Comparison of ENCODE assay signal across 16 cellular contexts in genomic region chr22:28025333-28025732, GRCh38.
DNase-seq lines count a peak whose midpoint lies in the region; ATAC-seq, FAIRE-seq and TF ChIP-seq lines count a peak whose summit lies in the region.
"Had no signal": no experiment of that assay in that cellular context is flagged by ENCODE, and none has a peak within 500 bp of the region (broad histone marks: within the 10 kb centered on the region; RNA-seq: fewer than 3 reads in every experiment).

No MANE protein-coding gene starts in this region.

- WGBS in K562 (ENCODE audit: insufficient coverage, low coverage, missing lambda C conversion rate): 36% methylated on average over 7 of the region's 7 CpGs
- 57 to 83% methylated on average over 7 of the region's 7 CpGs for WGBS in testis, 2 donors
- 87% methylated on average over 6 of the region's 7 CpGs for WGBS in mammary epithelial cell (ENCODE audit: low coverage, missing lambda C conversion rate)

- H3K27ac ChIP-seq in K562 (ENCODE audit: extremely low read depth, low read depth, low read length): no peak overlapping the region
- H3K27ac ChIP-seq in osteoblast (ENCODE audit: low read depth, low read length): no peak overlapping the region
- no peak overlapping the region for H3K27ac ChIP-seq in testis
- H3K27ac ChIP-seq in mammary epithelial cell (ENCODE audit: insufficient read depth, low read depth, low read length): no peak overlapping the region
- H3K27ac ChIP-seq: C4-2B had no signal

- H3K9ac ChIP-seq in K562 (ENCODE audit: insufficient read depth in 1 of 2, low read depth in 2 of 2, low read length in 2 of 2): no peak overlapping the region
- no peak overlapping the region for H3K9ac ChIP-seq in mammary epithelial cell (ENCODE audit: insufficient read depth, low read length)

- ATAC-seq in K562 (peak; percentile 86), GM21576 (IDR thresholded peaks at IDR 0.05; ENCODE audit: unreplicated experiment) (no peak)
- ATAC-seq: HCT116, Panc1 had no signal

- in situ Hi-C loops in K562 (cut with MboI) (loop anchor here (10.0 kb wide), 3 partner anchors 419 to 809 kb away; no protein-coding TSS in a partner anchor), mammary epithelial cell (cut with MboI; ENCODE audit: low sequenced_read_pairs in 2 of 2) (no loop called here)

- H3K9me3 ChIP-seq in K562 (replicated peaks; ENCODE audit: control insufficient read depth, insufficient read depth, low read depth, low read length) (no peaks in the 10 kb centered on the region), osteoblast (ENCODE audit: low read depth, low read length) (no peaks in the 10 kb centered on the region), testis (no peaks in the 10 kb centered on the region), mammary epithelial cell (replicated peaks; ENCODE audit: insufficient read depth, low read length) (no peaks in the 10 kb centered on the region)
- H3K9me3 ChIP-seq: MG63 had no signal

- H4K20me1 ChIP-seq in K562 (replicated peaks; ENCODE audit: control insufficient read depth, insufficient read depth, low read length) (no peaks in the 10 kb centered on the region), osteoblast (ENCODE audit: insufficient read depth, low read length) (peaks cover 3% of the 10 kb centered on the region), mammary epithelial cell (ENCODE audit: insufficient read depth, low read length) (no peaks in the 10 kb centered on the region)

- DNase-seq in activated effector memory CD4-positive, alpha-beta T cell treated with anti-CD3 and anti-CD28 coated beads, Interleukin-2, amount 50 U/mL, for 16 hours: peak; percentile 54
- DNase-seq in activated effector memory CD4-positive, alpha-beta T cell treated with Interleukin-2 at 50 U/mL for 16 hours: no peak
- DNase-seq in K562 (ENCODE audit: extremely low read depth in 1 of 4, low spot score in 3 of 4): peak; percentile 21 to 53 (median 44)
- DNase-seq in osteoblast (ENCODE audit: insufficient read length, low spot score, missing footprints): peak; percentile 26
- peak; percentile 11 for DNase-seq in testis
- no peak for DNase-seq in foreskin melanocyte
- DNase-seq in mammary epithelial cell: no peak
- DNase-seq: MG63, NCI-H1092 treated with DMSO at 0.1 percent for 48 hours, NCI-H1694 treated with DMSO at 0.1 percent for 48 hours, NCI-H69 had no signal

- TF ChIP-seq EP300 in K562 (IDR thresholded peaks at IDR 0.05; ENCODE audit: low read length): no peak

- CTCF ChIA-PET in K562 (lab: Yijun Ruan, JAX; ENCODE audit: low intra/inter-chr PET ratio): no interaction called here
- CTCF ChIA-PET in mammary epithelial cell (lab: Charles Lee; ENCODE audit: low non-redundant PET): interaction anchor here (0.7 kb wide), 1 partner anchor 286 kb away, joined by 3 read pairs; no protein-coding TSS in a partner anchor

- H3K27me3 ChIP-seq in K562 (ENCODE audit: control insufficient read depth in 2 of 2, insufficient read depth in 2 of 2, low read length in 2 of 2) (no peaks in the 10 kb centered on the region), osteoblast (ENCODE audit: insufficient read depth, low read length) (no peaks in the 10 kb centered on the region), testis (no peaks in the 10 kb centered on the region), mammary epithelial cell (ENCODE audit: insufficient read depth, low read length) (no peaks in the 10 kb centered on the region)
- H3K27me3 ChIP-seq: MG63 had no signal

- peaks cover 0 to 3% of the 10 kb centered on the region in 2 experiments; a peak in 3 of 5 replicates for H3K4me1 ChIP-seq in K562 (replicated peaks in 1 of 2; ENCODE audit: control insufficient read depth in 2 of 2, insufficient read depth in 2 of 2, low read length in 2 of 2)
- peaks cover 7% of the 10 kb centered on the region for H3K4me1 ChIP-seq in osteoblast (ENCODE audit: insufficient read depth, low read length)
- H3K4me1 ChIP-seq in testis: peaks cover 15% of the 10 kb centered on the region
- no peaks in the 10 kb centered on the region for H3K4me1 ChIP-seq in mammary epithelial cell (ENCODE audit: insufficient read depth, low read length)

- TF ChIP-seq CTCF in K562 (IDR thresholded peaks at IDR 0.05 in 2 of 3, conservative IDR thresholded peaks at IDR 0.05 in 1 of 3; ENCODE audit: insufficient read depth in 2 of 3, low read depth in 1 of 3, low read length in 3 of 3) (no peak), osteoblast (IDR thresholded peaks at IDR 0.05; ENCODE audit: extremely low read depth, low read depth, low read length) (no peak), testis (IDR thresholded peaks at IDR 0.05) (no peak), mammary epithelial cell (conservative IDR thresholded peaks at IDR 0.05 in 1 of 2, IDR thresholded peaks at IDR 0.05 in 1 of 2; ENCODE audit: extremely low read depth in 1 of 2, insufficient read depth in 1 of 2, low read depth in 1 of 2, low read length in 2 of 2) (no peak)

- TF ChIP-seq RAD21 in K562 (CRISPR knock-in tag; conservative IDR thresholded peaks at IDR 0.05 in 1 of 2, IDR thresholded peaks at IDR 0.05 in 1 of 2): no peak

- dilution Hi-C loops in mammary epithelial cell (cut with HindIII; ENCODE audit: low sequenced_read_pairs): no loop called here

- no peaks in the 10 kb centered on the region for H3K9me1 ChIP-seq in K562 (ENCODE audit: control insufficient read depth, insufficient read depth, low read length)

- H3K79me2 ChIP-seq in K562 (ENCODE audit: control insufficient read depth, insufficient read depth, low read length) (no peaks in the 10 kb centered on the region), osteoblast (ENCODE audit: insufficient read depth, low read length) (no peaks in the 10 kb centered on the region), mammary epithelial cell (ENCODE audit: insufficient read depth, low read length) (no peaks in the 10 kb centered on the region)

- peak; percentile 49 for FAIRE-seq in K562 (lab: Jason Lieb, UNC)
- FAIRE-seq: A204.1 had no signal

- no peak for TF ChIP-seq POLR2A in K562 (conservative IDR thresholded peaks at IDR 0.05)
- TF ChIP-seq POLR2A in testis (IDR thresholded peaks at IDR 0.05): no peak

- H3K4me3 ChIP-seq in K562: no peak overlapping the region
- no peak overlapping the region for H3K4me3 ChIP-seq in osteoblast (ENCODE audit: insufficient read depth, low read length)
- H3K4me3 ChIP-seq in testis: no peak overlapping the region
- H3K4me3 ChIP-seq in mammary epithelial cell (replicated peaks in 1 of 3; ENCODE audit: insufficient read depth in 1 of 3, low read depth in 2 of 3, low read length in 3 of 3): no peak overlapping the region
- H3K4me3 ChIP-seq: MG63 had no signal

- no peaks in the 10 kb centered on the region for H3K36me3 ChIP-seq in K562 (ENCODE audit: control insufficient read depth, insufficient read depth, low read length)
- no peaks in the 10 kb centered on the region for H3K36me3 ChIP-seq in osteoblast (ENCODE audit: insufficient read depth, low read length)
- no peaks in the 10 kb centered on the region for H3K36me3 ChIP-seq in testis (ENCODE audit: low read depth, missing control alignments)
- H3K36me3 ChIP-seq in mammary epithelial cell (ENCODE audit: insufficient read depth, low read length): no peaks in the 10 kb centered on the region
- H3K36me3 ChIP-seq: MG63 had no signal

- intact Hi-C loops in K562 (cut with micrococcal nuclease) (loop anchor here (10.0 kb wide), 1 partner anchor 419 kb away; no protein-coding TSS in a partner anchor), testis (cut with DNase I; ENCODE audit: low total_unique reads) (no loop called here), mammary epithelial cell (cut with micrococcal nuclease) (no loop called here)

- no peak overlapping the region for H3K4me2 ChIP-seq in K562 (ENCODE audit: insufficient read depth, low read length)
- no peak overlapping the region for H3K4me2 ChIP-seq in osteoblast (ENCODE audit: insufficient read depth, low read length)
- H3K4me2 ChIP-seq in mammary epithelial cell (ENCODE audit: insufficient read depth, low read depth, low read length): no peak overlapping the region

- BruUV-seq in K562 (replicated peaks; lab: Mats Ljungman, UMichigan) (no TSS peak), mammary epithelial cell (replicated peaks; lab: Mats Ljungman, UMichigan) (no TSS peak)

- POLR2A ChIA-PET in K562 (lab: Yijun Ruan, JAX): interaction anchor here (0.6 kb wide), 1 partner anchor 142 kb away, joined by 3 read pairs; no protein-coding TSS in a partner anchor

- H2AFZ ChIP-seq in K562 (ENCODE audit: low read depth, low read length) (no peak overlapping the region), osteoblast (ENCODE audit: low read length) (no peak overlapping the region), mammary epithelial cell (ENCODE audit: low read depth, low read length) (no peak overlapping the region)

TF ChIP-seq in K562, 482 proteins besides CTCF, POLR2A, EP300 and RAD21 (continues in another document):
- TF ChIP-seq RBM14 (IDR thresholded peaks at IDR 0.05; ENCODE audit: borderline replicate concordance, insufficient read depth, low read depth, low read length) (no peak), KAT8 (IDR thresholded peaks at IDR 0.05; ENCODE audit: low read depth) (no peak), HCFC1 (IDR thresholded peaks at IDR 0.05; ENCODE audit: low read depth, low read length) (no peak), ESRRA (IDR thresholded peaks at IDR 0.05; ENCODE audit: borderline replicate concordance, low read depth) (peak; percentile 20; the same call in 1 of the 2 replicates), HSF4 (CRISPR knock-in tag; IDR thresholded peaks at IDR 0.05; ENCODE audit: borderline replicate concordance) (no peak), RBM17 (IDR thresholded peaks at IDR 0.05; ENCODE audit: borderline replicate concordance, low read depth, low read length) (no peak), ZNF354B (CRISPR knock-in tag; IDR thresholded peaks at IDR 0.05) (no peak)
- TF ChIP-seq, protein P1, sequence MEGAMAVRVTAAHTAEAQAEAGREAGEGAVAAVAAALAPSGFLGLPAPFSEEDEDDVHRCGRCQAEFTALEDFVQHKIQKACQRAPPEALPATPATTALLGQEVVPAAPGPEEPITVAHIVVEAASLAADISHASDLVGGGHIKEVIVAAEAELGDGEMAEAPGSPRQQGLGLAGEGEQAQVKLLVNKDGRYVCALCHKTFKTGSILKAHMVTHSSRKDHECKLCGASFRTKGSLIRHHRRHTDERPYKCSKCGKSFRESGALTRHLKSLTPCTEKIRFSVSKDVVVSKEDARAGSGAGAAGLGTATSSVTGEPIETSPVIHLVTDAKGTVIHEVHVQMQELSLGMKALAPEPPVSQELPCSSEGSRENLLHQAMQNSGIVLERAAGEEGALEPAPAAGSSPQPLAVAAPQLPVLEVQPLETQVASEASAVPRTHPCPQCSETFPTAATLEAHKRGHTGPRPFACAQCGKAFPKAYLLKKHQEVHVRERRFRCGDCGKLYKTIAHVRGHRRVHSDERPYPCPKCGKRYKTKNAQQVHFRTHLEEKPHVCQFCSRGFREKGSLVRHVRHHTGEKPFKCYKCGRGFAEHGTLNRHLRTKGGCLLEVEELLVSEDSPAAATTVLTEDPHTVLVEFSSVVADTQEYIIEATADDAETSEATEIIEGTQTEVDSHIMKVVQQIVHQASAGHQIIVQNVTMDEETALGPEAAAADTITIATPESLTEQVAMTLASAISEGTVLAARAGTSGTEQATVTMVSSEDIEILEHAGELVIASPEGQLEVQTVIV (CRISPR knock-in tag; IDR thresholded peaks at IDR 0.05; ENCODE audit: borderline replicate concordance): peak; percentile 57; the same call in 1 of the 2 replicates

Comparison
In these comparisons a context has a peak if more than half of its experiments do, and no peak if none do; other contexts are left out.
1. DNase-seq: peak in activated effector memory CD4-positive, alpha-beta T cell treated with anti-CD3 and anti-CD28 coated beads, Interleukin-2, amount 50 U/mL, for 16 hours (single experiment), K562 (4 of 4), osteoblast (single experiment) and testis (single experiment); none in activated effector memory CD4-positive, alpha-beta T cell treated with Interleukin-2 at 50 U/mL for 16 hours (single experiment), foreskin melanocyte (single experiment) and mammary epithelial cell (single experiment).